ENCODE assay signal across 9 cellular contexts in the genomic region with DNA sequence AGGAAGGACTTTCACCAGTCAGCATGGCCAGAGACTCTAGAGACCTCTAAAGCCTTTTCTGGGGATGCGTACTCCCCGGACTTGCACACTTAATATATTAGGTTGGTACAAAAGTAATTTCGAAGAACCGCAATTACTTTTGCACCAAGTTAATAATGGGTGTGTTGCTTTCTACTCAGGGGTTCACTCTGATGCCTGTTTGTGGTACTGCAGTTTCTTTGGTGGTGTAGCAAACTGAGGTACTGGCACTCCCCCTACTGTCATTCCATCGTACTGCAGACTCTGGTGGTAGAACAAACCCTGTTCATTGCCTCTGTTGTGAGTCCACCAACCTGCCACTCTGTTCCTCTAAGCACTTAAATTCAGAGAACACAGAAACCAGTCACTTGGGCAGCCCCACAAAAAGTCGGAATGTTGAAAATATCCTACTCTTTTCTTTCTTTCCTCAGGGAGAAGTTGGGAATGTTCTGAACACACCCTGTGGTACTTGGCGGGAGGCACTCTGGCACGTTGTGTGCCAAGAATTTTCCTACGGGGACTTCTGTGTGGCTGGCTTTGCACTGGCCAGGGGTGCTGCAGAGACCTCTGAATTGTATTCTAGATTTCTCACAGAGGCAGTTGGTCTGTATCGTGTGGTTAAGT. TPM values are rescaled to one million over a fixed set of nuclear protein-coding genes. Genes with fewer than 3 reads are reported as not detected.
DNase-seq lines count a peak whose midpoint lies in the region; ATAC-seq and TF ChIP-seq lines count a peak whose summit lies in the region.
"Had no signal": no experiment of that assay in that cellular context is flagged by ENCODE, and none has a peak within 500 bp of the region (broad histone marks: within the 10 kb centered on the region; RNA-seq: fewer than 3 reads in every experiment).

No MANE protein-coding gene starts in this region.

- H3K9me3 ChIP-seq in Caco-2 (no peaks in the 10 kb centered on the region), esophagus muscularis mucosa (peaks cover 0 to 4% (median 3%) of the 10 kb centered on the region in 4 donors), neuronal stem cell (replicated peaks in 1 of 2; ENCODE audit: control insufficient read depth in 2 of 2, insufficient read depth in 1 of 2, low read depth in 1 of 2, low read length in 2 of 2) (no peaks in the 10 kb centered on the region)
- H3K9me3 ChIP-seq in CD8-positive, alpha-beta memory T cell (ENCODE audit: low read length) = no peaks in the 10 kb centered on the region

- H2BK12ac ChIP-seq in neuronal stem cell (ENCODE audit: low read length) = no peak overlapping the region

- 43% methylated on average over 10 of the region's 10 CpGs for WGBS in esophagus muscularis mucosa
- no CpG with 5 or more reads among the region's 10 CpGs for WGBS in neuronal stem cell (ENCODE audit: extremely low coverage in 2 of 2, insufficient read length in 2 of 2, insufficient replicate concordance in 1 of 2), 2 donors

- H2AFZ ChIP-seq in neuronal stem cell (ENCODE audit: low read length) = no peak overlapping the region

- CTCF ChIA-PET in Caco-2 (lab: Charles Lee) = interaction anchor here (1.6 kb wide), 1 partner anchor 126 kb away, joined by 7 read pairs; no protein-coding TSS in a partner anchor
- CTCF ChIA-PET in CD8-positive, alpha-beta memory T cell (lab: Charles Lee) = no interaction called here

- no TSS peak for BruUV-seq in Caco-2 (replicated peaks; lab: Mats Ljungman, UMichigan)

- H3K27ac Mint-ChIP-seq in Caco-2 (ENCODE audit: unreplicated experiment) = no peak overlapping the region
- no peak overlapping the region for H3K27ac Mint-ChIP-seq in CD8-positive, alpha-beta memory T cell

- peaks cover 5% of the 10 kb centered on the region for H3K36me3 Mint-ChIP-seq in Caco-2 (ENCODE audit: insufficient read depth, unreplicated experiment)
- H3K36me3 Mint-ChIP-seq in CD8-positive, alpha-beta memory T cell = no peaks in the 10 kb centered on the region

- H3K4me1 Mint-ChIP-seq in Caco-2 (ENCODE audit: low read depth, unreplicated experiment) = no peaks in the 10 kb centered on the region
- no peaks in the 10 kb centered on the region for H3K4me1 Mint-ChIP-seq in CD8-positive, alpha-beta memory T cell

- no peaks in the 10 kb centered on the region for H3K79me1 ChIP-seq in neuronal stem cell (ENCODE audit: low read depth, low read length)

- H3K27ac ChIP-seq in esophagus muscularis mucosa (replicated peaks in 1 of 4) (no peak overlapping the region), neuronal stem cell (replicated peaks; ENCODE audit: low read length) (no peak overlapping the region)
- no peak overlapping the region for H3K27ac ChIP-seq in CD8-positive, alpha-beta memory T cell (ENCODE audit: low read depth, low read length)

- no peak overlapping the region for H2BK5ac ChIP-seq in neuronal stem cell (ENCODE audit: low read length)

- H3K9ac ChIP-seq in neuronal stem cell (ENCODE audit: low read depth, low read length, poor library complexity) = no peak overlapping the region

- no peak overlapping the region for H3K23ac ChIP-seq in neuronal stem cell (ENCODE audit: low read depth, low read length, poor library complexity)

- peaks cover 16% of the 10 kb centered on the region for H3K27me3 Mint-ChIP-seq in Caco-2 (ENCODE audit: insufficient read depth, unreplicated experiment)
- no peaks in the 10 kb centered on the region for H3K27me3 Mint-ChIP-seq in CD8-positive, alpha-beta memory T cell

- peak; percentile 89 for ATAC-seq in GM19397 (IDR thresholded peaks at IDR 0.05; ENCODE audit: unreplicated experiment)

- no peak overlapping the region for H2BK15ac ChIP-seq in neuronal stem cell (ENCODE audit: low read length)

- TF ChIP-seq EP300 in esophagus muscularis mucosa (IDR thresholded peaks at IDR 0.05) = no peak

- TF ChIP-seq CTCF in Caco-2 (IDR thresholded peaks at IDR 0.05; ENCODE audit: insufficient read depth in 1 of 2, low read depth in 1 of 2, low read length in 1 of 2, severe bottlenecking in 1 of 2, unreplicated experiment in 1 of 2) (peak; percentile 91 to 96), NB4 (IDR thresholded peaks at IDR 0.05; ENCODE audit: low read depth, low read length) (peak; percentile 95), esophagus muscularis mucosa (IDR thresholded peaks at IDR 0.05) (peak in 2 of 3 experiments; percentile 14 to 54)

- POLR2A ChIA-PET in Caco-2 (lab: Charles Lee) = no interaction called here
- POLR2A ChIA-PET in CD8-positive, alpha-beta memory T cell (lab: Charles Lee) = no interaction called here

- peak; percentile 76 to 84 for DNase-seq in Caco-2
- DNase-seq in NB4 (ENCODE audit: low read depth) = peak; percentile 71
- DNase-seq in SK-N-DZ (ENCODE audit: low spot score) = peak; percentile 57
- DNase-seq in esophagus muscularis mucosa (ENCODE audit: extremely low spot score) = no peak
- DNase-seq in neuronal stem cell (ENCODE audit: low spot score) = peak; percentile 69
- no peak for DNase-seq in DMS79 treated with DMSO at 0.1 percent for 48 hours (lab: John Stamatoyannopoulos, UW)
- DNase-seq in CD8-positive, alpha-beta memory T cell = no peak

- H3K18ac ChIP-seq in neuronal stem cell (ENCODE audit: low read length) = no peak overlapping the region

- H3K9me3 Mint-ChIP-seq in Caco-2 (ENCODE audit: unreplicated experiment) = peaks cover 15% of the 10 kb centered on the region
- H3K9me3 Mint-ChIP-seq in CD8-positive, alpha-beta memory T cell = peaks cover 0 to 17% (median 14%) of the 10 kb centered on the region in 5 donors

- H3K4me2 ChIP-seq in neuronal stem cell (ENCODE audit: insufficient read depth, low read length, poor library complexity, severe bottlenecking) = no peak overlapping the region

- H4K8ac ChIP-seq in neuronal stem cell (ENCODE audit: low read depth, low read length) = no peak overlapping the region

- no peak overlapping the region for H3K4ac ChIP-seq in neuronal stem cell (ENCODE audit: low read length)

- TF ChIP-seq POLR2A in NB4 (IDR thresholded peaks at IDR 0.05; ENCODE audit: extremely low read depth, insufficient read length) (no peak), esophagus muscularis mucosa (IDR thresholded peaks at IDR 0.05; ENCODE audit: low read depth) (no peak)

- no peak overlapping the region for H3K4me3 ChIP-seq in Caco-2 (ENCODE audit: low read depth, low read length)
- H3K4me3 ChIP-seq in NB4 (ENCODE audit: low read depth, low read length) = no peak overlapping the region
- no peak overlapping the region for H3K4me3 ChIP-seq in esophagus muscularis mucosa
- no peak overlapping the region for H3K4me3 ChIP-seq in neuronal stem cell (ENCODE audit: low read length in 2 of 2)
- H3K4me3 ChIP-seq in CD8-positive, alpha-beta memory T cell (ENCODE audit: low read length) = no peak overlapping the region

- no peaks in the 10 kb centered on the region for H3K4me1 ChIP-seq in Caco-2
- no peaks in the 10 kb centered on the region for H3K4me1 ChIP-seq in esophagus muscularis mucosa
- no peaks in the 10 kb centered on the region for H3K4me1 ChIP-seq in neuronal stem cell (ENCODE audit: control insufficient read depth in 2 of 2, insufficient read depth in 1 of 2, low read depth in 1 of 2, low read length in 2 of 2)
- H3K4me1 ChIP-seq in CD8-positive, alpha-beta memory T cell (ENCODE audit: insufficient read depth, low read length) = no peaks in the 10 kb centered on the region

- H4K91ac ChIP-seq in neuronal stem cell (ENCODE audit: low read depth, low read length, poor library complexity) = no peak overlapping the region

- H2AK5ac ChIP-seq in neuronal stem cell (ENCODE audit: low read depth, low read length) = no peak overlapping the region

- intact Hi-C loops in Caco-2 (cut with micrococcal nuclease; ENCODE audit: unreplicated experiment) (loop anchor here (1.0 kb wide), 2 partner anchors 43 to 128 kb away; no protein-coding TSS in a partner anchor), esophagus muscularis mucosa (cut with DNase I) (loop anchor here (2.0 kb wide), 1 partner anchor 126 kb away; no protein-coding TSS in a partner anchor)

- H3K36me3 ChIP-seq in Caco-2 (ENCODE audit: control insufficient read depth, insufficient read depth, low read length) = no peaks in the 10 kb centered on the region
- H3K36me3 ChIP-seq in esophagus muscularis mucosa = no peaks in the 10 kb centered on the region
- no peaks in the 10 kb centered on the region for H3K36me3 ChIP-seq in neuronal stem cell (replicated peaks in 1 of 2; ENCODE audit: control insufficient read depth in 2 of 2, insufficient read depth in 2 of 2, low read length in 2 of 2)
- no peaks in the 10 kb centered on the region for H3K36me3 ChIP-seq in CD8-positive, alpha-beta memory T cell (ENCODE audit: insufficient read depth, low read length)

- no peak overlapping the region for H3K14ac ChIP-seq in neuronal stem cell (ENCODE audit: low read length)

- H3K27me3 ChIP-seq in Caco-2 (replicated peaks; ENCODE audit: control insufficient read depth, insufficient read depth, low read length) = no peaks in the 10 kb centered on the region
- H3K27me3 ChIP-seq in esophagus muscularis mucosa = peaks cover 0 to 3% (median 0%) of the 10 kb centered on the region in 4 donors
- no peaks in the 10 kb centered on the region for H3K27me3 ChIP-seq in neuronal stem cell (ENCODE audit: control insufficient read depth in 3 of 3, insufficient read depth in 3 of 3, low read depth in 1 of 3, low read length in 3 of 3)
- H3K27me3 ChIP-seq in CD8-positive, alpha-beta memory T cell (ENCODE audit: insufficient read depth, low read length, poor library complexity, severe bottlenecking) = no peaks in the 10 kb centered on the region

- H3K4me3 Mint-ChIP-seq in Caco-2 (ENCODE audit: unreplicated experiment) = no peak overlapping the region
- no peak overlapping the region for H3K4me3 Mint-ChIP-seq in CD8-positive, alpha-beta memory T cell

- no peak overlapping the region for H2BK120ac ChIP-seq in neuronal stem cell (ENCODE audit: low read depth, low read length)

RNA-seq across cellular contexts. Expression of gene GABRG3, which starts 46.3 kb away (rescaled TPM):
- not detected in 2 replicates for total RNA-seq in Caco-2 (2022)
- not detected in 2 replicates for polyA plus RNA-seq in SK-N-DZ (2014; cell fraction: cytosol; rRNA removed)
- not detected in 2 replicates for polyA plus RNA-seq in SK-N-DZ (2014; cell fraction: nucleus; rRNA removed)
- not detected for total RNA-seq in esophagus muscularis mucosa
- 8.1 TPM for polyA plus RNA-seq in neuronal stem cell (2013, experiment 1 of 2)
- 6.9 TPM for polyA plus RNA-seq in neuronal stem cell (2013, experiment 2 of 2)
- total RNA-seq in CD8-positive, alpha-beta memory T cell = not detected
- not detected for polyA plus RNA-seq in CD8-positive, alpha-beta memory T cell
- total RNA-seq: T-helper 2 cell treated with Interferon-gamma antibody and Interleukin-4, amounts not matched to agents 100 ng/mL and 5 ng/mL, for 36 hours had no signal

Comparison
In these comparisons a context has a peak if more than half of its experiments do, and no peak if none do; other contexts are left out.
1. DNase-seq: peak in Caco-2 (2 of 2), NB4 (single experiment), SK-N-DZ (single experiment) and neuronal stem cell (single experiment); none in esophagus muscularis mucosa (single experiment), DMS79 treated with DMSO at 0.1 percent for 48 hours (single experiment) and CD8-positive, alpha-beta memory T cell (0 of 5).
2. CTCF ChIP-seq: peak in every context shown above with its lines; median percentile 95 in NB4; 94 in Caco-2; 34 in esophagus muscularis mucosa.